25 cellular contexts compared by ENCODE assay signal in genomic region chr6:157787080-157787479, GRCh38. TPM values are rescaled to one million over a fixed set of nuclear protein-coding genes. Genes with fewer than 3 reads are reported as not detected.
A peak's percentile ranks its signal among the peaks of the same experiment; 100 is the strongest.
DNase-seq lines count a peak whose midpoint lies in the region; ATAC-seq and TF ChIP-seq lines count a peak whose summit lies in the region.
"Had no signal": no experiment of that assay in that cellular context is flagged by ENCODE, and none has a peak within 500 bp of the region (broad histone marks: within the 10 kb centered on the region; RNA-seq: fewer than 3 reads in every experiment).

No MANE protein-coding gene starts in this region.

- H3K9me3 ChIP-seq in left ventricle myocardium inferior (replicated peaks): no peaks in the 10 kb centered on the region
- no peaks in the 10 kb centered on the region for H3K9me3 ChIP-seq in colonic mucosa
- H3K9me3 ChIP-seq in liver (ENCODE audit: control insufficient read depth in 4 of 4, low read length in 3 of 4): no peaks in the 10 kb centered on the region
- H3K9me3 ChIP-seq in thyroid gland: no peaks in the 10 kb centered on the region
- H3K9me3 ChIP-seq: psoas muscle, SJSA1, vagina had no signal

- ATAC-seq in Right ventricle myocardium inferior (peak; percentile 82), GM23338 (no peak)
- no peak for ATAC-seq in natural killer cell treated with Interleukin-12 subunit alpha and Interleukin-12 subunit beta and Interleukin-15 and Interleukin-18, amount 100 ng/mL, for 72 hours
- ATAC-seq: activated naive CD8-positive, alpha-beta T cell treated with anti-CD3 and anti-CD28 coated beads, Interleukin-2, amount 50 U/mL, for 24 hours; psoas muscle had no signal

- H3K4me1 ChIP-seq in left ventricle myocardium inferior: peaks cover 13% of the 10 kb centered on the region
- H3K4me1 ChIP-seq in colonic mucosa: no peaks in the 10 kb centered on the region
- H3K4me1 ChIP-seq in liver (ENCODE audit: control insufficient read depth in 4 of 4, insufficient read depth in 4 of 4, low read length in 3 of 4): peaks cover 0 to 13% (median 6%) of the 10 kb centered on the region in 4 donors
- H3K4me1 ChIP-seq in thyroid gland: peaks cover 13% of the 10 kb centered on the region in 2 donors
- no peaks in the 10 kb centered on the region for H3K4me1 ChIP-seq in GM23338 (ENCODE audit: insufficient read depth)
- H3K4me1 ChIP-seq: neural progenitor cell, psoas muscle, SJSA1 had no signal

- TF ChIP-seq RAD21 in liver (IDR thresholded peaks at IDR 0.05): peak; percentile 18 to 27

- H3K4me3 ChIP-seq in left ventricle myocardium inferior: no peak overlapping the region
- no peak overlapping the region for H3K4me3 ChIP-seq in colonic mucosa
- H3K4me3 ChIP-seq in liver (ENCODE audit: low read depth in 1 of 3, low read length in 3 of 3): no peak overlapping the region
- no peak overlapping the region for H3K4me3 ChIP-seq in thyroid gland (replicated peaks in 1 of 3)
- H3K4me3 ChIP-seq in GM23338: no peak overlapping the region
- H3K4me3 ChIP-seq: neural progenitor cell, psoas muscle, SJSA1, vagina had no signal

- no peaks in the 10 kb centered on the region for H3K27me3 Mint-ChIP-seq in GM23338 (ENCODE audit: insufficient read depth, low read depth, poor library complexity)
- peaks cover 14 to 28% of the 10 kb centered on the region in 2 donors for H3K27me3 Mint-ChIP-seq in natural killer cell treated with Interleukin-12 subunit alpha and Interleukin-12 subunit beta and Interleukin-15 and Interleukin-18, amount 100 ng/mL, for 72 hours

- no peak overlapping the region for H3K27ac ChIP-seq in left ventricle myocardium inferior (replicated peaks)
- H3K27ac ChIP-seq in colonic mucosa: no peak overlapping the region
- H3K27ac ChIP-seq in liver (ENCODE audit: low read depth in 1 of 2, low read length in 2 of 2): no peak overlapping the region
- no peak overlapping the region for H3K27ac ChIP-seq in thyroid gland
- no peak overlapping the region for H3K27ac ChIP-seq in GM23338 (ENCODE audit: low read depth)
- H3K27ac ChIP-seq: neural progenitor cell, psoas muscle, SJSA1, vagina had no signal

- no peak overlapping the region for H3K27ac Mint-ChIP-seq in GM23338
- H3K27ac Mint-ChIP-seq in natural killer cell treated with Interleukin-12 subunit alpha and Interleukin-12 subunit beta and Interleukin-15 and Interleukin-18, amount 100 ng/mL, for 72 hours: no peak overlapping the region
- H3K27ac Mint-ChIP-seq: activated naive CD8-positive, alpha-beta T cell treated with anti-CD3 and anti-CD28 coated beads, Interleukin-2, amount 50 U/mL, for 24 hours; neural progenitor cell had no signal

- no peak overlapping the region for H2AFZ ChIP-seq in GM23338
- H2AFZ ChIP-seq: neural progenitor cell had no signal

- H4K20me1 ChIP-seq in GM23338 (replicated peaks; ENCODE audit: insufficient read depth): no peaks in the 10 kb centered on the region

- H3K4me1 Mint-ChIP-seq in GM23338: no peaks in the 10 kb centered on the region
- no peaks in the 10 kb centered on the region for H3K4me1 Mint-ChIP-seq in natural killer cell treated with Interleukin-12 subunit alpha and Interleukin-12 subunit beta and Interleukin-15 and Interleukin-18, amount 100 ng/mL, for 72 hours (ENCODE audit: low read depth in 2 of 2)
- H3K4me1 Mint-ChIP-seq: activated naive CD8-positive, alpha-beta T cell treated with anti-CD3 and anti-CD28 coated beads, Interleukin-2, amount 50 U/mL, for 24 hours; neural progenitor cell had no signal

- H3K36me3 ChIP-seq in left ventricle myocardium inferior (no peaks in the 10 kb centered on the region), colonic mucosa (no peaks in the 10 kb centered on the region), liver (ENCODE audit: control insufficient read depth in 4 of 4, insufficient read depth in 3 of 4, low read depth in 1 of 4, low read length in 3 of 4) (no peaks in the 10 kb centered on the region), thyroid gland (no peaks in the 10 kb centered on the region), GM23338 (ENCODE audit: insufficient read depth) (no peaks in the 10 kb centered on the region)
- H3K36me3 ChIP-seq: neural progenitor cell, SJSA1, vagina had no signal

- DNase-seq in Right ventricle myocardium inferior (ENCODE audit: missing footprints) (no peak), left ventricle myocardium inferior (no peak), colonic mucosa (peak; percentile 80), thyroid gland (peak; percentile 66 to 72), hypothalamus (lab: John Stamatoyannopoulos, UW) (no peak), GM23338 (ENCODE audit: low spot score) (no peak)
- DNase-seq in natural killer cell treated with Interleukin-12 subunit alpha and Interleukin-12 subunit beta and Interleukin-15 and Interleukin-18, amount 100 ng/mL, for 72 hours (ENCODE audit: low spot score): no peak
- DNase-seq: activated CD4-positive, alpha-beta T cell treated with anti-CD3 and anti-CD28 coated beads for 48 hours; activated effector memory CD4-positive, alpha-beta T cell treated with Interleukin-2 at 50 U/mL for 16 hours; activated naive CD8-positive, alpha-beta T cell treated with anti-CD3 and anti-CD28 coated beads, Interleukin-2, amount 50 U/mL, for 24 hours; COR-L47; dermis blood vessel endothelial cell; left cardiac atrium; midbrain; NCI-H1694 treated with DMSO at 0.1 percent for 48 hours; NCI-H2227 treated with DMSO at 0.1 percent for 48 hours; NCI-H82; stimulated activated CD8-positive, alpha-beta memory T cell treated with anti-CD3 and anti-CD28 coated beads, Interleukin-4, amount 100 ng/mL, for 48 hours; substantia nigra had no signal

- H3K9me3 Mint-ChIP-seq in GM23338: no peaks in the 10 kb centered on the region; the same call in 2 of the 3 replicates
- H3K9me3 Mint-ChIP-seq in natural killer cell treated with Interleukin-12 subunit alpha and Interleukin-12 subunit beta and Interleukin-15 and Interleukin-18, amount 100 ng/mL, for 72 hours: no peaks in the 10 kb centered on the region
- H3K9me3 Mint-ChIP-seq: activated naive CD8-positive, alpha-beta T cell treated with anti-CD3 and anti-CD28 coated beads, Interleukin-2, amount 50 U/mL, for 24 hours; neural progenitor cell had no signal

- no peak for TF ChIP-seq POLR2A in thyroid gland (IDR thresholded peaks at IDR 0.05)

- intact Hi-C loops in Right ventricle myocardium inferior (cut with DNase I) (no loop called here), left ventricle myocardium inferior (cut with micrococcal nuclease) (no loop called here), colonic mucosa (cut with DNase I) (no loop called here), thyroid gland (cut with DNase I) (no loop called here)

- 0 out of 2 replicates have a peak, but pooled peaks cover 2% of the 10 kb centered on the region for H3K9me2 ChIP-seq in GM23338 (ENCODE audit: insufficient read depth)

- no peak overlapping the region for H3K4me2 ChIP-seq in GM23338
- H3K4me2 ChIP-seq: neural progenitor cell had no signal

- H3K27me3 ChIP-seq in left ventricle myocardium inferior (ENCODE audit: low read depth) (no peaks in the 10 kb centered on the region), colonic mucosa (no peaks in the 10 kb centered on the region), liver (ENCODE audit: control insufficient read depth in 4 of 4, insufficient read depth in 4 of 4, low read length in 3 of 4) (no peaks in the 10 kb centered on the region), thyroid gland (no peaks in the 10 kb centered on the region), GM23338 (ENCODE audit: insufficient read depth) (no peaks in the 10 kb centered on the region)
- H3K27me3 ChIP-seq: neural progenitor cell, SJSA1, vagina had no signal

- H3F3A ChIP-seq in GM23338 (replicated peaks; ENCODE audit: low read depth): no peaks in the 10 kb centered on the region

- H3K4me3 Mint-ChIP-seq in GM23338: no peak overlapping the region
- H3K4me3 Mint-ChIP-seq in natural killer cell treated with Interleukin-12 subunit alpha and Interleukin-12 subunit beta and Interleukin-15 and Interleukin-18, amount 100 ng/mL, for 72 hours: no peak overlapping the region
- H3K4me3 Mint-ChIP-seq: activated naive CD8-positive, alpha-beta T cell treated with anti-CD3 and anti-CD28 coated beads, Interleukin-2, amount 50 U/mL, for 24 hours; neural progenitor cell had no signal

- TF ChIP-seq CTCF in left ventricle myocardium inferior (IDR thresholded peaks at IDR 0.05; ENCODE audit: borderline replicate concordance): no peak
- TF ChIP-seq CTCF in colonic mucosa (IDR thresholded peaks at IDR 0.05): no peak
- no peak for TF ChIP-seq CTCF in liver (IDR thresholded peaks at IDR 0.05; ENCODE audit: low read depth, low read length, missing input control)
- no peak for TF ChIP-seq CTCF in thyroid gland (IDR thresholded peaks at IDR 0.05)
- TF ChIP-seq CTCF in GM23338 (conservative IDR thresholded peaks at IDR 0.05; ENCODE audit: low read depth in 2 of 2): no peak

- no peaks in the 10 kb centered on the region for H3K36me3 Mint-ChIP-seq in GM23338 (ENCODE audit: low read depth)
- H3K36me3 Mint-ChIP-seq in natural killer cell treated with Interleukin-12 subunit alpha and Interleukin-12 subunit beta and Interleukin-15 and Interleukin-18, amount 100 ng/mL, for 72 hours: no peaks in the 10 kb centered on the region
- H3K36me3 Mint-ChIP-seq: neural progenitor cell had no signal

- H3K9ac ChIP-seq in colonic mucosa (ENCODE audit: low read depth in 2 of 2, low read length in 2 of 2) (no peak overlapping the region), liver (ENCODE audit: low read depth in 1 of 2, low read length in 2 of 2) (no peak overlapping the region)
- H3K9ac ChIP-seq: neural progenitor cell had no signal

- no peaks in the 10 kb centered on the region for H3K79me2 ChIP-seq in GM23338 (replicated peaks; ENCODE audit: insufficient read depth)

- WGBS in liver: 33% methylated on average over 1 of the region's 1 CpG
- WGBS in thyroid gland, 2 donors: 39 to 47% methylated on average over 1 of the region's 1 CpG

TF ChIP-seq in liver, 16 proteins besides CTCF, POLR2A, EP300 and RAD21 (continues in another document):
- TF ChIP-seq JUND (IDR thresholded peaks at IDR 0.05) (peak in 1 of 2 donors; percentile 71), SP1 (IDR thresholded peaks at IDR 0.05) (peak; percentile 64), FOXA1 (IDR thresholded peaks at IDR 0.05) (no peak)

RNA-seq across cellular contexts. Expression of gene SNX9, which starts 36.0 kb away (rescaled TPM):
- total RNA-seq in Right ventricle myocardium inferior: 35.5 TPM
- total RNA-seq in left ventricle myocardium inferior: 31.9 TPM
- total RNA-seq in colonic mucosa: 10 to 100 TPM; 37.3 to 81.7 TPM
- total RNA-seq in liver: 10 to 100 TPM; 20.0 to 31.0 TPM
- polyA plus RNA-seq in liver: 10 to 100 TPM; 16.4 to 24.6 TPM
- 10 to 100 TPM; 44.6 to 73.1 (median 47.2) TPM for total RNA-seq in thyroid gland
- total RNA-seq in GM23338 (2014; rRNA removed; shearing (Covaris generic)): 21.2 and 23.3 TPM in 2 replicates
- 18.1 and 18.4 TPM in 2 replicates for polyA plus RNA-seq in GM23338 (2016; fragmentation: Nextera tagmentation; extraction: Ambion mirVana)
- total RNA-seq in natural killer cell treated with Interleukin-12 subunit alpha and Interleukin-12 subunit beta and Interleukin-15 and Interleukin-18, amount 100 ng/mL, for 72 hours: 10 to 100 TPM in 1 of 2 donors, 1 to 10 TPM in 1; 5.4 to 14.6 TPM
- total RNA-seq: OCI-LY7 had no signal

Comparison
In these comparisons a context has a peak if more than half of its experiments do, and no peak if none do; other contexts are left out.
1. DNase-seq: peak in colonic mucosa (single experiment) and thyroid gland (2 of 2); none in Right ventricle myocardium inferior (single experiment), left ventricle myocardium inferior (single experiment), hypothalamus (0 of 51), GM23338 (single experiment) and natural killer cell treated with Interleukin-12 subunit alpha and Interleukin-12 subunit beta and Interleukin-15 and Interleukin-18, amount 100 ng/mL, for 72 hours (single experiment).